ENCODE assay signal across 23 cellular contexts in the genomic region with DNA sequence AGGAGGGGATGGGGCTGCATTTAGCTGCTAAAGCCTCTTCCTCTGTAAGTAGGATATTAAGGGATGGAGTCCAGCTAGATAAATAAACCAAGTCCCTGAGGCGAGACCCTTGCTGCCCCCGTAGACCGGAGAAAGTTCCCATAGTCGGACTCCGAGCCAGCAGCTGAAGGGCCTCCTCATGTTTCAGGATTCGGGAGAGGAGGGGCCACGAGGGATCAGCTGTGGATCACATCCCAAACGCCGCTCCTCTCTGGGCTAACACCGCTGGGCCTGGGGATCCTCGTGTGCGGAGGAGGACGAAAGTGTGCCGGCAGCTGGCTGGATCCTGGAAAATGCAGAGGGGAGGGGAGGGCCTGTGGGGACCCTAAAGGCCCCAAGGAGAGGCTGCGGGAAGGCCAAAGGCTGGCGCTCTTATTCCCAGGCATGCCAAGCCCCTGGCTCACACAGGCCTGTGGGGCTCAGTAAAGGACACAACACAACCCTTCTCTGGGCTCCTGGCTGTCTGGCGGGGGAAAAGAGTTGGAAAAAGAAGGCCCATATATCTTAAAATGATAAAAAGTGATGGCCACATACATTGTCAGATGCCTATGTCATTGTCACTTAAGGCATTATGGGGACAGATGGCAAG.
DNase-seq lines count a peak whose midpoint lies in the region; ATAC-seq, FAIRE-seq and TF ChIP-seq lines count a peak whose summit lies in the region.
"Had no signal": no experiment of that assay in that cellular context is flagged by ENCODE, and none has a peak within 500 bp of the region (broad histone marks: within the 10 kb centered on the region; RNA-seq: fewer than 3 reads in every experiment).

No MANE protein-coding gene starts in this region.

- peak overlapping the region; percentile 91 for H2AK9ac ChIP-seq in IMR-90 (replicated peaks; ENCODE audit: low read depth, low read length, poor library complexity)

- TF ChIP-seq CTCF in IMR-90 (conservative IDR thresholded peaks at IDR 0.05; ENCODE audit: low read depth, low read length) (no peak), H1 (IDR thresholded peaks at IDR 0.05; ENCODE audit: control extremely low read depth in 1 of 3, insufficient read depth in 1 of 3, low read depth in 1 of 3, low read length in 3 of 3) (no peak), stomach (IDR thresholded peaks at IDR 0.05) (no peak)

- CTCF ChIA-PET in IMR-90 (lab: Yijun Ruan, JAX) (interaction anchor here (0.6 kb wide), 1 partner anchor 235 kb away, joined by 3 read pairs; no protein-coding TSS in a partner anchor), H1 (lab: Charles Lee; ENCODE audit: partially characterized antibody) (interaction anchor here (0.6 to 1.8 kb wide), 5 partner anchors 29 to 643 kb away, joined by 3 to 5 read pairs (median 4); no protein-coding TSS in a partner anchor)
- CTCF ChIA-PET in activated CD8-positive, alpha-beta memory T cell treated with anti-CD3 and anti-CD28 coated beads, Interleukin-2, amount 10 ng/mL, durations not matched to agents 7 days and 5 days (lab: Charles Lee), result no interaction called here

- TF ChIP-seq RAD21 in IMR-90 (IDR thresholded peaks at IDR 0.05; ENCODE audit: low read length), result no peak
- no peak for TF ChIP-seq RAD21 in H1 (IDR thresholded peaks at IDR 0.05 in 1 of 2, conservative IDR thresholded peaks at IDR 0.05 in 1 of 2; ENCODE audit: low read depth in 2 of 2, low read length in 2 of 2)

- H4K5ac ChIP-seq in IMR-90 (ENCODE audit: low read depth, low read length) (peak overlapping the region; percentile 37), H1 (ENCODE audit: insufficient read length, low read depth, low read length) (no peak overlapping the region)

- H3K23me2 ChIP-seq in H1 (ENCODE audit: low read depth, low read length), result no peaks in the 10 kb centered on the region

- POLR2A ChIA-PET in IMR-90 (lab: Charles Lee; ENCODE audit: unreplicated experiment) (no interaction called here), H1 (lab: Charles Lee; ENCODE audit: partially characterized antibody) (no interaction called here)

- no peak overlapping the region for H3K4me3 Mint-ChIP-seq in activated CD8-positive, alpha-beta memory T cell treated with anti-CD3 and anti-CD28 coated beads, Interleukin-2, amount 10 ng/mL, durations not matched to agents 7 days and 5 days
- H3K4me3 Mint-ChIP-seq: activated CD8-positive, alpha-beta T cell treated with anti-CD3 and anti-CD28 coated beads for 36 hours had no signal

- no peak for TF ChIP-seq EP300 in H1 (IDR thresholded peaks at IDR 0.05; ENCODE audit: borderline replicate concordance in 1 of 2, low read depth in 2 of 2, low read length in 2 of 2)
- TF ChIP-seq EP300 in stomach (IDR thresholded peaks at IDR 0.05), result no peak

- H3K56ac ChIP-seq in IMR-90 (ENCODE audit: extremely low read depth, insufficient read depth, low read length) (no peak overlapping the region), H1 (replicated peaks; ENCODE audit: insufficient read length, low read depth, low read length) (no peak overlapping the region)

- H3K9ac ChIP-seq in IMR-90 (ENCODE audit: low read depth, low read length) (no peak overlapping the region), H1 (replicated peaks in 1 of 4; ENCODE audit: extremely low read depth in 1 of 4, low read depth in 3 of 4, low read length in 3 of 4) (no peak overlapping the region)
- H3K9ac ChIP-seq: KMS-11 had no signal

- H4K91ac ChIP-seq in IMR-90 (ENCODE audit: insufficient read depth, low read depth, low read length), result peak overlapping the region; percentile 92
- H4K91ac ChIP-seq in H1 (replicated peaks; ENCODE audit: insufficient read length, low read length), result no peak overlapping the region

- H2BK15ac ChIP-seq in IMR-90 (ENCODE audit: low read depth, low read length) (peak overlapping the region; percentile 99; the same call in 2 of the 3 replicates), H1 (ENCODE audit: low read length) (no peak overlapping the region)

- FAIRE-seq in H1 (lab: Jason Lieb, UNC), result no peak

- H3K36me3 ChIP-seq in IMR-90 (ENCODE audit: control insufficient read depth, insufficient read depth, low read length) (no peaks in the 10 kb centered on the region), H1 (ENCODE audit: control insufficient read depth in 2 of 4, insufficient read depth in 4 of 4, low read length in 3 of 4) (no peaks in the 10 kb centered on the region), stomach (no peaks in the 10 kb centered on the region)
- H3K36me3 ChIP-seq: neutrophil, upper lobe of right lung had no signal

- H4K8ac ChIP-seq in IMR-90 (ENCODE audit: low read depth in 2 of 2, low read length in 2 of 2) (peak overlapping the region; percentile 81 to 88), H1 (ENCODE audit: extremely low read depth, insufficient read depth, low read length) (no peak overlapping the region)

- no peaks in the 10 kb centered on the region for H3K4me1 Mint-ChIP-seq in activated CD8-positive, alpha-beta memory T cell treated with anti-CD3 and anti-CD28 coated beads, Interleukin-2, amount 10 ng/mL, durations not matched to agents 7 days and 5 days

- 31% methylated on average over 5 of the region's 17 CpGs; no CpG with 5 or more reads in 1 of the 2 experiments for WGBS in IMR-90 (ENCODE audit: extremely low coverage in 2 of 2, insufficient read length in 1 of 2), 2 experiments
- 84% methylated on average over 16 of the region's 17 CpGs; no CpG with 5 or more reads in 1 of the 2 experiments for WGBS in H1 (ENCODE audit: extremely low coverage in 1 of 2, insufficient coverage in 1 of 2, insufficient read length in 1 of 2, insufficient replicate concordance in 2 of 2, low coverage in 1 of 2, low lambda C conversion rate in 2 of 2, missing lambda C conversion rate in 1 of 2), 2 experiments
- WGBS in stomach, 5 donors, result 63 to 75% (median 68%) methylated on average over 17 of the region's 17 CpGs

- peak overlapping the region; percentile 99 for H2BK120ac ChIP-seq in IMR-90 (ENCODE audit: low read depth, low read length)
- no peak overlapping the region for H2BK120ac ChIP-seq in H1 (replicated peaks; ENCODE audit: low read depth, low read length)

- H3K36me3 Mint-ChIP-seq in activated CD8-positive, alpha-beta memory T cell treated with anti-CD3 and anti-CD28 coated beads, Interleukin-2, amount 10 ng/mL, durations not matched to agents 7 days and 5 days, result no peaks in the 10 kb centered on the region

- DNase-seq in IMR-90 (peak; percentile 54), H1 (ENCODE audit: low read depth in 1 of 2, low spot score in 2 of 2) (no peak), left kidney (ENCODE audit: low read depth, low spot score) (peak; percentile 96), sciatic nerve (ENCODE audit: low spot score) (peak; percentile 79), stomach (no peak), NCI-H1417 (lab: John Stamatoyannopoulos, UW) (no peak)
- DNase-seq in activated CD8-positive, alpha-beta memory T cell treated with anti-CD3 and anti-CD28 coated beads, Interleukin-2, amount 10 ng/mL, durations not matched to agents 7 days and 5 days, result no peak
- DNase-seq: activated CD8-positive, alpha-beta T cell treated with anti-CD3 and anti-CD28 coated beads for 36 hours; activated gamma-delta T cell treated with Interleukin-2 at 50 U/mL for 16 hours; activated T-cell treated with anti-CD3 and anti-CD28 coated beads for 4 hours; C1 segment of cervical spinal cord; COR-L47; DMS79; GDM1; kidney glomerular epithelial cell; NCI-H1436 treated with DMSO at 0.1 percent for 48 hours; OCI-M1; stimulated activated CD4-positive, alpha-beta T cell treated with anti-CD3 and anti-CD28 coated beads, Interleukin-4, amount 100 ng/mL, for 1 hour; upper lobe of right lung had no signal

- no peak overlapping the region for H3K4me3 ChIP-seq in IMR-90 (ENCODE audit: insufficient read depth, low read depth, low read length)
- no peak overlapping the region for H3K4me3 ChIP-seq in H1 (ENCODE audit: extremely low read depth in 1 of 4, insufficient read depth in 2 of 4, low read depth in 3 of 4, low read length in 4 of 4)
- no peak overlapping the region for H3K4me3 ChIP-seq in stomach
- H3K4me3 ChIP-seq: upper lobe of right lung had no signal

- in situ Hi-C loops in IMR-90 (cut with MboI; ENCODE audit: low sequenced_read_pairs), result no loop called here

- TF ChIP-seq POLR2A in IMR-90 (IDR thresholded peaks at IDR 0.05; ENCODE audit: low read depth, low read length), result no peak
- TF ChIP-seq POLR2A in H1 (IDR thresholded peaks at IDR 0.05; ENCODE audit: control extremely low read depth in 1 of 2, low read depth in 2 of 2, low read length in 2 of 2), result no peak
- no peak for TF ChIP-seq POLR2A in stomach (IDR thresholded peaks at IDR 0.05)

- H3K27me3 ChIP-seq in IMR-90 (ENCODE audit: control insufficient read depth, insufficient read depth, low read length) (no peaks in the 10 kb centered on the region), H1 (replicated peaks in 1 of 4; ENCODE audit: control insufficient read depth in 3 of 4, extremely low read depth in 1 of 4, insufficient read depth in 3 of 4, low read length in 3 of 4) (no peaks in the 10 kb centered on the region; a peak in 2 of 7 replicates), stomach (no peaks in the 10 kb centered on the region)
- H3K27me3 ChIP-seq: upper lobe of right lung had no signal

- H2BK5ac ChIP-seq in IMR-90 (ENCODE audit: low read depth, low read length, poor library complexity, severe bottlenecking) (no peak overlapping the region), H1 (ENCODE audit: low read depth, low read length) (no peak overlapping the region)

- H4K20me1 ChIP-seq in IMR-90 (ENCODE audit: insufficient read depth, low read length), result no peaks in the 10 kb centered on the region
- no peaks in the 10 kb centered on the region for H4K20me1 ChIP-seq in H1 (replicated peaks in 1 of 2; ENCODE audit: control insufficient read depth in 1 of 2, insufficient read depth in 2 of 2, low read length in 2 of 2)

- no peaks in the 10 kb centered on the region for H3K79me2 ChIP-seq in H1 (ENCODE audit: control insufficient read depth in 1 of 2, insufficient read depth in 2 of 2, low read length in 2 of 2)

- 0 out of 2 replicates have a peak overlapping the region, but pooled peaks have one; percentile 43 for H2BK12ac ChIP-seq in H1 (ENCODE audit: low read depth, low read length)

- H3K4me1 ChIP-seq in IMR-90 (ENCODE audit: control insufficient read depth, insufficient read depth, low read length) (peaks cover 16% of the 10 kb centered on the region), H1 (replicated peaks in 1 of 4; ENCODE audit: control insufficient read depth in 3 of 4, insufficient read depth in 4 of 4, low read length in 3 of 4) (peaks cover 0 to 5% (median 0%) of the 10 kb centered on the region in 4 experiments; a peak in 1 of 7 replicates), stomach (no peaks in the 10 kb centered on the region)
- H3K4me1 ChIP-seq: upper lobe of right lung had no signal

- H3K23ac ChIP-seq in IMR-90 (ENCODE audit: low read depth, low read length) (peak overlapping the region; percentile 94), H1 (ENCODE audit: insufficient read length) (no peak overlapping the region)

- peaks cover 17% of the 10 kb centered on the region for H3K9me1 ChIP-seq in IMR-90 (ENCODE audit: insufficient read depth, low read length)

- peak overlapping the region; percentile 59 for H2AFZ ChIP-seq in IMR-90 (replicated peaks; ENCODE audit: low read length, poor library complexity)
- H2AFZ ChIP-seq in H1 (ENCODE audit: low read length), result no peak overlapping the region

- ATAC-seq in IMR-90 (ENCODE audit: low read depth) (peak; percentile 63), sciatic nerve (peak; percentile 89), HG03280 (IDR thresholded peaks at IDR 0.05; ENCODE audit: unreplicated experiment) (no peak)
- ATAC-seq in activated CD8-positive, alpha-beta memory T cell treated with anti-CD3 and anti-CD28 coated beads, Interleukin-2, amount 10 ng/mL, durations not matched to agents 7 days and 5 days, result no peak
- ATAC-seq: activated CD8-positive, alpha-beta T cell treated with anti-CD3 and anti-CD28 coated beads for 36 hours; HCT116 had no signal

- dilution Hi-C loops in IMR-90 (cut with HindIII; ENCODE audit: low sequenced_read_pairs, unreplicated experiment), result no loop called here

- peak overlapping the region; percentile 95 for H3K14ac ChIP-seq in IMR-90 (replicated peaks; ENCODE audit: low read depth, low read length)
- H3K14ac ChIP-seq in H1 (ENCODE audit: insufficient read length), result no peak overlapping the region

- BruUV-seq in IMR-90 (replicated peaks; lab: Mats Ljungman, UMichigan), result no TSS peak

- H3K27me3 Mint-ChIP-seq in activated CD8-positive, alpha-beta memory T cell treated with anti-CD3 and anti-CD28 coated beads, Interleukin-2, amount 10 ng/mL, durations not matched to agents 7 days and 5 days, result no peaks in the 10 kb centered on the region

- no peaks in the 10 kb centered on the region; the same call in 1 of the 2 replicates for H3K9me3 ChIP-seq in IMR-90 (ENCODE audit: control insufficient read depth, insufficient read depth, low read length)
- no peaks in the 10 kb centered on the region for H3K9me3 ChIP-seq in H1 (ENCODE audit: insufficient read depth in 2 of 2, low read depth in 1 of 2, low read length in 1 of 2)
- no peaks in the 10 kb centered on the region for H3K9me3 ChIP-seq in stomach
- H3K9me3 ChIP-seq: neutrophil, upper lobe of right lung had no signal

- no peaks in the 10 kb centered on the region for H3K9me3 Mint-ChIP-seq in activated CD8-positive, alpha-beta memory T cell treated with anti-CD3 and anti-CD28 coated beads, Interleukin-2, amount 10 ng/mL, durations not matched to agents 7 days and 5 days (ENCODE audit: low read depth)
- H3K9me3 Mint-ChIP-seq: activated CD8-positive, alpha-beta T cell treated with anti-CD3 and anti-CD28 coated beads for 36 hours had no signal

- H3K79me1 ChIP-seq in IMR-90 (ENCODE audit: low read depth in 1 of 2, low read length in 2 of 2) (no peaks in the 10 kb centered on the region), H1 (ENCODE audit: low read depth, low read length) (no peaks in the 10 kb centered on the region)

- H3K27ac ChIP-seq in IMR-90 (ENCODE audit: insufficient read depth, low read length), result no peak overlapping the region
- no peak overlapping the region for H3K27ac ChIP-seq in H1 (ENCODE audit: low read depth, low read length)
- H3K27ac ChIP-seq in stomach, result no peak overlapping the region
- H3K27ac ChIP-seq: KMS-11, neutrophil, upper lobe of right lung had no signal

- H2BK20ac ChIP-seq in IMR-90 (ENCODE audit: low read depth, low read length) (peak overlapping the region; percentile 99), H1 (ENCODE audit: low read length) (no peak overlapping the region)

- no peak overlapping the region for H3K27ac Mint-ChIP-seq in activated CD8-positive, alpha-beta memory T cell treated with anti-CD3 and anti-CD28 coated beads, Interleukin-2, amount 10 ng/mL, durations not matched to agents 7 days and 5 days
- H3K27ac Mint-ChIP-seq: activated CD8-positive, alpha-beta T cell treated with anti-CD3 and anti-CD28 coated beads for 36 hours had no signal

- peak overlapping the region; percentile 45 for H3K18ac ChIP-seq in IMR-90 (ENCODE audit: low read depth, low read length)
- H3K18ac ChIP-seq in H1 (ENCODE audit: extremely low read depth, low read length), result no peak overlapping the region

- intact Hi-C loops in IMR-90 (cut with micrococcal nuclease) (no loop called here), sciatic nerve (cut with DNase I) (no loop called here), stomach (cut with DNase I; ENCODE audit: low total_unique reads) (no loop called here)

- H3K4me2 ChIP-seq in IMR-90 (ENCODE audit: low read depth, low read length) (no peak overlapping the region; the same call in 1 of the 2 replicates), H1 (ENCODE audit: insufficient read depth in 1 of 2, low read depth in 2 of 2, low read length in 2 of 2) (no peak overlapping the region)
- H3K4me2 ChIP-seq: KMS-11 had no signal

- H3K4ac ChIP-seq in IMR-90 (ENCODE audit: low read depth, low read length), result peak overlapping the region; percentile 95
- H3K4ac ChIP-seq in H1 (replicated peaks; ENCODE audit: insufficient read length, low read depth, low read length), result no peak overlapping the region

- H2AK5ac ChIP-seq in IMR-90 (ENCODE audit: low read depth, low read length), result peak overlapping the region; percentile 97
- H2AK5ac ChIP-seq in H1 (ENCODE audit: low read depth, low read length), result no peak overlapping the region

Comparison
In these comparisons a context has a peak if more than half of its experiments do, and no peak if none do; other contexts are left out.
1. ATAC-seq: peak in IMR-90 (single experiment) and sciatic nerve (single experiment); none in HG03280 (single experiment) and activated CD8-positive, alpha-beta memory T cell treated with anti-CD3 and anti-CD28 coated beads, Interleukin-2, amount 10 ng/mL, durations not matched to agents 7 days and 5 days (single experiment).
2. DNase-seq: peak in IMR-90 (single experiment), left kidney (single experiment) and sciatic nerve (single experiment); none in H1 (0 of 2), stomach (single experiment), activated CD8-positive, alpha-beta memory T cell treated with anti-CD3 and anti-CD28 coated beads, Interleukin-2, amount 10 ng/mL, durations not matched to agents 7 days and 5 days (single experiment) and NCI-H1417 (0 of 3).